ENCODE assay signal across 8 cellular contexts in the genomic region with DNA sequence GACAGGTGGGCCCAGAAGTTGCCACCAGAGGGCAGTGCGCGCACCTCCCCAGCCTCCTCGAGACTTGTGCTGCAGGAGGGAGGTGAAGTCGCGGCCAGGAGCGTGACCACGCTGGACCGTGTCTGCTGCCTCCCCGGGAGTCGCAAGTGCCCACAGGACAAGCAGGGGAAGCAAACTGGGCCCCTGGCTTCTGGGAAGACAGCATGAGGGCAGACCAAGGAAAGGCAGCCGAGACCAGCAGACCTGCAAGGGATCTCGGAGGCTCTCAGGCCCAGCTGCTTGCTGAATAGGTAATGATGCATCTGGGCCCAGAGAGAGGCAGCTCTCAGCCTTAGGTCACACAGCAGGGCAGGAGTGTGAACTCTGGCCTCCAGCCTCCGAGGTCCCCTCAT. TPM values are rescaled to one million over a fixed set of nuclear protein-coding genes. Genes with fewer than 3 reads are reported as not detected.
DNase-seq lines count a peak whose midpoint lies in the region; ATAC-seq and TF ChIP-seq lines count a peak whose summit lies in the region.

No MANE protein-coding gene starts in this region.

- TF ChIP-seq CTCF in HL-60 (IDR thresholded peaks at IDR 0.05; ENCODE audit: insufficient read depth, low read length) = no peak
- peak; percentile 92 for TF ChIP-seq CTCF in foreskin keratinocyte (conservative IDR thresholded peaks at IDR 0.05)
- TF ChIP-seq CTCF in osteocyte (IDR thresholded peaks at IDR 0.05) = peak; percentile 93
- peak; percentile 89 for TF ChIP-seq CTCF in suprapubic skin (IDR thresholded peaks at IDR 0.05)

- H3K36me3 ChIP-seq in suprapubic skin = no peaks in the 10 kb centered on the region

- H3K9me3 ChIP-seq in suprapubic skin = no peaks in the 10 kb centered on the region

- H3K4me1 ChIP-seq in foreskin keratinocyte = no peaks in the 10 kb centered on the region
- H3K4me1 ChIP-seq in suprapubic skin = peaks cover 24% of the 10 kb centered on the region

- H3K36me3 Mint-ChIP-seq in osteocyte (ENCODE audit: unreplicated experiment) = no peaks in the 10 kb centered on the region

- TF ChIP-seq EP300 in suprapubic skin (IDR thresholded peaks at IDR 0.05) = no peak

- DNase-seq in CD1c-positive myeloid dendritic cell (ENCODE audit: extremely low spot score) = peak; percentile 83
- peak; percentile 44 to 71 for DNase-seq in HL-60 (ENCODE audit: low read depth in 1 of 2, low spot score in 1 of 2)
- peak; percentile 12 for DNase-seq in SHP77 treated with DMSO at 0.1 percent for 48 hours (lab: John Stamatoyannopoulos, UW)
- DNase-seq in activated effector memory CD4-positive, alpha-beta T cell treated with anti-CD3 and anti-CD28 coated beads, Interleukin-2, amount 50 U/mL, for 16 hours = peak; percentile 93
- DNase-seq in foreskin keratinocyte = peak in 1 of 2 donors; percentile 29
- peak; percentile 92 for DNase-seq in osteocyte (ENCODE audit: extremely low spot score, unreplicated experiment)
- DNase-seq in suprapubic skin (ENCODE audit: low spot score in 2 of 2) = peak; percentile 91 to 93

- WGBS in suprapubic skin = 13% methylated on average over 13 of the region's 13 CpGs

- H3K9me3 Mint-ChIP-seq in osteocyte (ENCODE audit: unreplicated experiment) = no peaks in the 10 kb centered on the region

- H3K4me3 Mint-ChIP-seq in osteocyte (ENCODE audit: unreplicated experiment) = no peak overlapping the region

- H3K27ac ChIP-seq in HL-60 (replicated peaks) (no peak overlapping the region), foreskin keratinocyte (no peak overlapping the region), suprapubic skin (no peak overlapping the region)

- peaks cover 2% of the 10 kb centered on the region for H3K4me1 Mint-ChIP-seq in osteocyte (ENCODE audit: unreplicated experiment)

- H3K4me3 ChIP-seq in HL-60 (replicated peaks; ENCODE audit: insufficient read depth, low read length) (no peak overlapping the region), suprapubic skin (no peak overlapping the region)

- H3K27ac Mint-ChIP-seq in osteocyte (ENCODE audit: unreplicated experiment) = no peak overlapping the region

- TF ChIP-seq POLR2A in suprapubic skin (IDR thresholded peaks at IDR 0.05) = no peak

- H3K27me3 ChIP-seq in HL-60 (ENCODE audit: insufficient read depth, poor library complexity, severe bottlenecking) (no peaks in the 10 kb centered on the region), foreskin keratinocyte (no peaks in the 10 kb centered on the region), suprapubic skin (no peaks in the 10 kb centered on the region)

- peaks cover 27% of the 10 kb centered on the region for H3K27me3 Mint-ChIP-seq in osteocyte (ENCODE audit: unreplicated experiment)

- ATAC-seq in foreskin keratinocyte (peak; percentile 52), HG02678 (IDR thresholded peaks at IDR 0.05; ENCODE audit: unreplicated experiment) (no peak)

RNA-seq across cellular contexts. Expression of gene IL2RB, which starts 17.0 kb away (rescaled TPM):
- total RNA-seq in foreskin keratinocyte (0.04 and 0.10 TPM in 2 replicates), osteocyte (0.10 TPM in 1 of 2 replicates, not detected in the other), suprapubic skin (10 to 100 TPM in 3 of 4 donors, 1 to 10 TPM in 1; 8.9 to 29.7 (median 12.4) TPM)
- polyA plus RNA-seq in foreskin keratinocyte = 0.06 and 0.10 TPM in 2 replicates

RNA-seq across cellular contexts. Expression of gene C1QTNF6, which starts 21.4 kb away (rescaled TPM):
- total RNA-seq in foreskin keratinocyte (11.3 and 12.6 TPM in 2 replicates), osteocyte (36.4 and 36.5 TPM in 2 replicates), suprapubic skin (1 to 10 TPM; 1.2 to 8.4 (median 2.7) TPM)
- 14.9 and 17.3 TPM in 2 replicates for polyA plus RNA-seq in foreskin keratinocyte

RNA-seq across cellular contexts. Expression of gene SSTR3, which starts 45.6 kb away (rescaled TPM):
- total RNA-seq in foreskin keratinocyte (not detected in 2 replicates), osteocyte (not detected in 2 replicates), suprapubic skin (not detected)
- polyA plus RNA-seq in foreskin keratinocyte = not detected in 2 replicates

RNA-seq across cellular contexts. Expression of gene TMPRSS6, which starts 57.2 kb away (rescaled TPM):
- total RNA-seq in foreskin keratinocyte (not detected in 2 replicates), osteocyte (not detected in 2 replicates), suprapubic skin (1 to 10 TPM in 2 of 4 donors, under 1 TPM in 2; 0.30 to 3.8 (median 1.0) TPM)
- polyA plus RNA-seq in foreskin keratinocyte = not detected in 2 replicates
